Comparison of ENCODE assay signal across 1 cellular context in genomic region chr9:109918359-109919163, GRCh38.
TF ChIP-seq lines count a peak whose summit lies in the region.

No MANE protein-coding gene starts in this region.

TF ChIP-seq in GM23338, 12 proteins besides CTCF, POLR2A, EP300 and RAD21 (continued from another document):
- TF ChIP-seq ZNF114 (CRISPR knock-in tag; IDR thresholded peaks at IDR 0.05), result no peak
- no peak for TF ChIP-seq EZH2 (IDR thresholded peaks at IDR 0.05; ENCODE audit: low read depth, unreplicated experiment)
- TF ChIP-seq STAT1 (IDR thresholded peaks at IDR 0.05; ENCODE audit: unreplicated experiment), result no peak
